ENCODE assay signal across 12 cellular contexts in the genomic region with DNA sequence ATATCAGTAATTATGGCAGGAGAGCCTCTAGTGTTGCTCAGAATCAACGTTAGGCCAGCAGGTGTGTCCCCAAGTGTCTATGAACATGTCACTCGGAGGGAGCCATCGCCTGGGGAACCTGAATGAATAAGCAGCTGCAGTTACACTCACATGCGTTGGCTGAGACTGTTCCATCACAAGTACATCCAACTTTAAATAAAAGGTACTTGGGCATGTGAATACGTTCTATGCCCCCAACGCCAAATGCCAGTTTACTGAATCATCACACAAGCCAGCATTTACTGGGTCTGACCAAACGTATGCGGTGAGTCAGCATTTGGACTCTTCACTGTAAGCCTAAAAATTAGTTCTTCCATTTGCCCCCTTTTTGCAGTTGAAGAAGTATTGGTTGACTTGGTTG.
DNase-seq lines count a peak whose midpoint lies in the region; ATAC-seq and TF ChIP-seq lines count a peak whose summit lies in the region.
"Had no signal": no experiment of that assay in that cellular context is flagged by ENCODE, and none has a peak within 500 bp of the region (broad histone marks: within the 10 kb centered on the region; RNA-seq: fewer than 3 reads in every experiment).

No MANE protein-coding gene starts in this region.

- CTCF ChIA-PET in AG04449 (lab: Yijun Ruan, JAX): interaction anchor here (1.0 to 1.2 kb wide), 2 partner anchors 10 to 17 kb away, joined by 3 read pairs; no protein-coding TSS in a partner anchor
- CTCF ChIA-PET in SK-N-SH (lab: Yijun Ruan, JAX): interaction anchor here (1.3 kb wide), 1 partner anchor 8 kb away, joined by 3 read pairs; no protein-coding TSS in a partner anchor
- CTCF ChIA-PET in HEK293T (lab: Yijun Ruan, JAX): no interaction called here

- peak overlapping the region; percentile 22 for H3K4me2 ChIP-seq in SK-N-SH

- H3K79me2 ChIP-seq in SK-N-SH (ENCODE audit: insufficient read depth): no peaks in the 10 kb centered on the region

- H4K20me1 ChIP-seq in SK-N-SH (ENCODE audit: insufficient read depth): no peaks in the 10 kb centered on the region

- TF ChIP-seq CTCF in AG04449 (IDR thresholded peaks at IDR 0.05; ENCODE audit: insufficient read depth, low read length, missing control alignments) (no peak), HFF-Myc (IDR thresholded peaks at IDR 0.05; ENCODE audit: low read depth, low read length, missing control alignments) (no peak), SK-N-SH (IDR thresholded peaks at IDR 0.05) (no peak), foreskin fibroblast (IDR thresholded peaks at IDR 0.05; ENCODE audit: low read depth, low read length) (no peak)

- H3K4me3 ChIP-seq in AG04449 (ENCODE audit: low read depth, low read length): no peak overlapping the region
- no peak overlapping the region for H3K4me3 ChIP-seq in HFF-Myc (replicated peaks; ENCODE audit: low read depth, low read length)
- peak overlapping the region in 1 of 2 experiments; percentile 18; a peak in 1 of 4 replicates for H3K4me3 ChIP-seq in SK-N-SH (ENCODE audit: low read depth in 2 of 2, low read length in 1 of 2)
- no peak overlapping the region for H3K4me3 ChIP-seq in foreskin fibroblast (ENCODE audit: low read depth in 1 of 2, low read length in 2 of 2)
- H3K4me3 ChIP-seq: thoracic aorta had no signal

- POLR2A ChIA-PET in AG04449 (lab: Yijun Ruan, JAX) (no interaction called here), SK-N-SH (lab: Yijun Ruan, JAX) (no interaction called here), HEK293T (lab: Yijun Ruan, JAX) (no interaction called here)

- H3K9me2 ChIP-seq in SK-N-SH: no peaks in the 10 kb centered on the region

- H3K27me3 ChIP-seq in SK-N-SH (ENCODE audit: insufficient read depth): no peaks in the 10 kb centered on the region

- H2AFZ ChIP-seq in SK-N-SH (ENCODE audit: low read depth): no peak overlapping the region

- H3K36me3 ChIP-seq in SK-N-SH (replicated peaks in 1 of 2; ENCODE audit: control insufficient read depth in 1 of 2, insufficient read depth in 2 of 2, low read length in 1 of 2): peaks cover 0 to 16% of the 10 kb centered on the region in 2 experiments

- TF ChIP-seq RAD21 in SK-N-SH (IDR thresholded peaks at IDR 0.05; ENCODE audit: low read length): no peak

- no peak for ATAC-seq in left ventricle myocardium superior

- H3F3A ChIP-seq in SK-N-SH (replicated peaks; ENCODE audit: insufficient read depth): peaks cover 25% of the 10 kb centered on the region

- intact Hi-C loops in left ventricle myocardium superior (cut with micrococcal nuclease): no loop called here

- H3K27ac ChIP-seq in SK-N-SH (ENCODE audit: low read depth in 2 of 2, low read length in 1 of 2): peak overlapping the region in 1 of 2 experiments; percentile 78; a peak in 2 of 4 replicates
- H3K27ac ChIP-seq: thoracic aorta had no signal

- DNase-seq in AG04449 (ENCODE audit: low read depth, low spot score) (peak; percentile 63), HFF-Myc (ENCODE audit: extremely low read depth, low read depth) (peak; percentile 60), SK-N-SH (no peak), foreskin fibroblast (peak; percentile 63 to 83), D341Med (ENCODE audit: low spot score) (no peak), NCI-H2171 (lab: John Stamatoyannopoulos, UW) (no peak), left ventricle myocardium superior (no peak), HEK293T (ENCODE audit: extremely low spot score) (no peak)
- DNase-seq: activated CD4-positive, alpha-beta T cell treated with anti-CD3 and anti-CD28 coated beads for 1 hour; activated naive CD8-positive, alpha-beta T cell treated with anti-CD3 and anti-CD28 coated beads, Interleukin-2, amount 10 ng/mL, durations not matched to agents 7 days and 5 days; Kasumi-1 had no signal

- H3K4me1 ChIP-seq in SK-N-SH (ENCODE audit: control insufficient read depth in 1 of 2, insufficient read depth in 2 of 2, low read depth in 1 of 2, low read length in 1 of 2): peaks cover 7 to 9% of the 10 kb centered on the region in 2 experiments

- peak; percentile 9 to 77; a peak in 2 of 4 replicates for TF ChIP-seq EP300 in SK-N-SH (IDR thresholded peaks at IDR 0.05; ENCODE audit: borderline replicate concordance in 1 of 2, low read depth in 1 of 2, low read length in 1 of 2)

- WGBS in SK-N-SH (ENCODE audit: low lambda C conversion rate): 20% methylated on average over 8 of the region's 8 CpGs

- no peaks in the 10 kb centered on the region for H3K9me3 ChIP-seq in SK-N-SH
- H3K9me3 ChIP-seq: thoracic aorta had no signal

- H3K9ac ChIP-seq in SK-N-SH: peak overlapping the region; percentile 2; the same call in 1 of the 2 replicates

TF ChIP-seq in SK-N-SH, 30 proteins besides CTCF, POLR2A, EP300 and RAD21 (continues in another document):
- TF ChIP-seq POLR2AphosphoS5 (IDR thresholded peaks at IDR 0.05; ENCODE audit: low read depth, low read length) (no peak; the same call in 1 of the 2 replicates), FOXM1 (IDR thresholded peaks at IDR 0.05; ENCODE audit: low read depth) (no peak), FOXJ3 (CRISPR knock-in tag; IDR thresholded peaks at IDR 0.05) (no peak), NRF1 (IDR thresholded peaks at IDR 0.05; ENCODE audit: low read depth, low read length) (no peak), RCOR1 (IDR thresholded peaks at IDR 0.05; ENCODE audit: low read length) (no peak)
- TF ChIP-seq, protein P1, sequence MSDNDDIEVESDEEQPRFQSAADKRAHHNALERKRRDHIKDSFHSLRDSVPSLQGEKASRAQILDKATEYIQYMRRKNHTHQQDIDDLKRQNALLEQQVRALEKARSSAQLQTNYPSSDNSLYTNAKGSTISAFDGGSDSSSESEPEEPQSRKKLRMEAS (IDR thresholded peaks at IDR 0.05; ENCODE audit: low read depth): peak; percentile 85
- TF ChIP-seq, protein P2, sequence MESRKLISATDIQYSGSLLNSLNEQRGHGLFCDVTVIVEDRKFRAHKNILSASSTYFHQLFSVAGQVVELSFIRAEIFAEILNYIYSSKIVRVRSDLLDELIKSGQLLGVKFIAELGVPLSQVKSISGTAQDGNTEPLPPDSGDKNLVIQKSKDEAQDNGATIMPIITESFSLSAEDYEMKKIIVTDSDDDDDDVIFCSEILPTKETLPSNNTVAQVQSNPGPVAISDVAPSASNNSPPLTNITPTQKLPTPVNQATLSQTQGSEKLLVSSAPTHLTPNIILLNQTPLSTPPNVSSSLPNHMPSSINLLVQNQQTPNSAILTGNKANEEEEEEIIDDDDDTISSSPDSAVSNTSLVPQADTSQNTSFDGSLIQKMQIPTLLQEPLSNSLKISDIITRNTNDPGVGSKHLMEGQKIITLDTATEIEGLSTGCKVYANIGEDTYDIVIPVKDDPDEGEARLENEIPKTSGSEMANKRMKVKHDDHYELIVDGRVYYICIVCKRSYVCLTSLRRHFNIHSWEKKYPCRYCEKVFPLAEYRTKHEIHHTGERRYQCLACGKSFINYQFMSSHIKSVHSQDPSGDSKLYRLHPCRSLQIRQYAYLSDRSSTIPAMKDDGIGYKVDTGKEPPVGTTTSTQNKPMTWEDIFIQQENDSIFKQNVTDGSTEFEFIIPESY (IDR thresholded peaks at IDR 0.05; ENCODE audit: borderline replicate concordance, low read depth): no peak

TF ChIP-seq in HEK293T, 16 proteins besides CTCF, POLR2A, EP300 and RAD21:
- TF ChIP-seq, protein P3, sequence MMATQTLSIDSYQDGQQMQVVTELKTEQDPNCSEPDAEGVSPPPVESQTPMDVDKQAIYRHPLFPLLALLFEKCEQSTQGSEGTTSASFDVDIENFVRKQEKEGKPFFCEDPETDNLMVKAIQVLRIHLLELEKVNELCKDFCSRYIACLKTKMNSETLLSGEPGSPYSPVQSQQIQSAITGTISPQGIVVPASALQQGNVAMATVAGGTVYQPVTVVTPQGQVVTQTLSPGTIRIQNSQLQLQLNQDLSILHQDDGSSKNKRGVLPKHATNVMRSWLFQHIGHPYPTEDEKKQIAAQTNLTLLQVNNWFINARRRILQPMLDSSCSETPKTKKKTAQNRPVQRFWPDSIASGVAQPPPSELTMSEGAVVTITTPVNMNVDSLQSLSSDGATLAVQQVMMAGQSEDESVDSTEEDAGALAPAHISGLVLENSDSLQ (IDR thresholded peaks at IDR 0.05): no peak
- TF ChIP-seq NFRKB (IDR thresholded peaks at IDR 0.05) (no peak), ARNT (IDR thresholded peaks at IDR 0.05) (no peak), TARDBP (IDR thresholded peaks at IDR 0.05) (no peak), BHLHE40 (IDR thresholded peaks at IDR 0.05; ENCODE audit: borderline replicate concordance) (no peak), LEF1 (IDR thresholded peaks at IDR 0.05; ENCODE audit: borderline replicate concordance) (no peak)
TF ChIP-seq in HEK293T: peak in this region for 0.

Comparison
In these comparisons a context has a peak if more than half of its experiments do, and no peak if none do; other contexts are left out.
1. DNase-seq: peak in AG04449 (single experiment), HFF-Myc (single experiment) and foreskin fibroblast (2 of 2); none in SK-N-SH (single experiment), D341Med (single experiment), NCI-H2171 (single experiment), left ventricle myocardium superior (single experiment) and HEK293T (single experiment).